Comparison of ENCODE assay signal across 19 cellular contexts in genomic region chr6:16216501-16217155, GRCh38. TPM values are rescaled to one million over a fixed set of nuclear protein-coding genes. Genes with fewer than 3 reads are reported as not detected.
A peak's percentile ranks its signal among the peaks of the same experiment; 100 is the strongest.
DNase-seq lines count a peak whose midpoint lies in the region; ATAC-seq and TF ChIP-seq lines count a peak whose summit lies in the region.
"Had no signal": no experiment of that assay in that cellular context is flagged by ENCODE, and none has a peak within 500 bp of the region (broad histone marks: within the 10 kb centered on the region; RNA-seq: fewer than 3 reads in every experiment).

No MANE protein-coding gene starts in this region.

- H3K4me1 Mint-ChIP-seq in CD8-positive, alpha-beta memory T cell, result no peaks in the 10 kb centered on the region
- peaks cover 29% of the 10 kb centered on the region for H3K4me1 Mint-ChIP-seq in chondrocyte (ENCODE audit: low read depth)
- H3K4me1 Mint-ChIP-seq: activated CD4-positive, alpha-beta T cell treated with anti-CD3 and anti-CD28 coated beads for 36 hours had no signal

- POLR2A ChIA-PET in CD8-positive, alpha-beta memory T cell (lab: Charles Lee), result interaction anchor here (0.5 to 1.0 kb wide), 2 partner anchors 19 to 23 kb away, joined by 3 read pairs; no protein-coding TSS in a partner anchor

- no peak overlapping the region for H3K4me3 Mint-ChIP-seq in CD8-positive, alpha-beta memory T cell
- H3K4me3 Mint-ChIP-seq in chondrocyte (ENCODE audit: unreplicated experiment), result no peak overlapping the region
- H3K4me3 Mint-ChIP-seq: activated CD4-positive, alpha-beta T cell treated with anti-CD3 and anti-CD28 coated beads for 36 hours had no signal

- intact Hi-C loops in left ventricle myocardium superior (cut with micrococcal nuclease), result no loop called here
- intact Hi-C loops in psoas muscle (cut with DNase I), result no loop called here

- H3K36me3 Mint-ChIP-seq in CD8-positive, alpha-beta memory T cell, result no peaks in the 10 kb centered on the region
- H3K36me3 Mint-ChIP-seq in chondrocyte (ENCODE audit: low read depth), result no peaks in the 10 kb centered on the region

- CTCF ChIA-PET in CD8-positive, alpha-beta memory T cell (lab: Charles Lee), result interaction anchor here (1.0 to 3.0 kb wide), 2 partner anchors 9 to 525 kb away, joined by 5 to 13 read pairs; no protein-coding TSS in a partner anchor

- no peaks in the 10 kb centered on the region for H3K9me3 ChIP-seq in CD8-positive, alpha-beta memory T cell (ENCODE audit: low read length)
- H3K9me3 ChIP-seq in psoas muscle, result no peaks in the 10 kb centered on the region
- H3K9me3 ChIP-seq: mucosa of descending colon had no signal

- peaks cover 17 to 40% of the 10 kb centered on the region in 2 donors for H3K27me3 Mint-ChIP-seq in CD8-positive, alpha-beta memory T cell
- no peaks in the 10 kb centered on the region for H3K27me3 Mint-ChIP-seq in chondrocyte (ENCODE audit: low read depth)

- no peaks in the 10 kb centered on the region for H3K4me1 ChIP-seq in CD8-positive, alpha-beta memory T cell (ENCODE audit: insufficient read depth, low read length)
- H3K4me1 ChIP-seq in psoas muscle, result no peaks in the 10 kb centered on the region
- H3K4me1 ChIP-seq: foreskin keratinocyte had no signal

- no peaks in the 10 kb centered on the region for H3K36me3 ChIP-seq in CD8-positive, alpha-beta memory T cell (ENCODE audit: insufficient read depth, low read length)
- no peaks in the 10 kb centered on the region for H3K36me3 ChIP-seq in psoas muscle (ENCODE audit: insufficient read depth in 1 of 2, low read depth in 1 of 2)

- ATAC-seq in left ventricle myocardium superior (peak; percentile 36), psoas muscle (peak in 3 of 4 donors; percentile 41 to 52 (median 43)), GM21515 (IDR thresholded peaks at IDR 0.05; ENCODE audit: unreplicated experiment) (no peak)
- ATAC-seq: activated CD4-positive, alpha-beta T cell treated with anti-CD3 and anti-CD28 coated beads for 36 hours; foreskin keratinocyte; mucosa of descending colon had no signal

- TF ChIP-seq CTCF in chondrocyte (IDR thresholded peaks at IDR 0.05) (no peak), psoas muscle (IDR thresholded peaks at IDR 0.05) (no peak)

- H3K9me3 Mint-ChIP-seq in CD8-positive, alpha-beta memory T cell, result no peaks in the 10 kb centered on the region
- H3K9me3 Mint-ChIP-seq in chondrocyte (ENCODE audit: low read depth), result no peaks in the 10 kb centered on the region

- H3K27ac ChIP-seq in CD8-positive, alpha-beta memory T cell (ENCODE audit: low read depth, low read length), result peak overlapping the region; percentile 72
- H3K27ac ChIP-seq in psoas muscle, result no peak overlapping the region
- H3K27ac ChIP-seq: foreskin keratinocyte had no signal

- no peaks in the 10 kb centered on the region for H3K27me3 ChIP-seq in CD8-positive, alpha-beta memory T cell (ENCODE audit: insufficient read depth, low read length, poor library complexity, severe bottlenecking)
- no peaks in the 10 kb centered on the region for H3K27me3 ChIP-seq in psoas muscle (ENCODE audit: insufficient read depth in 3 of 3, low read length in 2 of 3)

- in situ Hi-C loops in ACHN (cut with HindIII; ENCODE audit: low pct_ligation_motif_present, low pct_unique_long_range_greater_than_20kb, low sequenced_read_pairs), result no loop called here

- H3K27ac Mint-ChIP-seq in CD8-positive, alpha-beta memory T cell, result no peak overlapping the region
- peak overlapping the region; percentile 66 for H3K27ac Mint-ChIP-seq in chondrocyte (ENCODE audit: unreplicated experiment)
- H3K27ac Mint-ChIP-seq: activated CD4-positive, alpha-beta T cell treated with anti-CD3 and anti-CD28 coated beads for 36 hours had no signal

- WGBS in psoas muscle, 3 donors, result 34 to 39% (median 38%) methylated on average over 15 to 43 of the region's 43 CpGs

- H3K4me3 ChIP-seq in CD8-positive, alpha-beta memory T cell (ENCODE audit: low read length), result no peak overlapping the region
- peak overlapping the region; percentile 59 for H3K4me3 ChIP-seq in psoas muscle
- H3K4me3 ChIP-seq: mucosa of descending colon had no signal

- no peak for DNase-seq in CD8-positive, alpha-beta memory T cell
- DNase-seq in chondrocyte (ENCODE audit: low spot score) (no peak), left ventricle myocardium superior (no peak), psoas muscle (no peak), ACHN (no peak), NCI-H748 (lab: John Stamatoyannopoulos, UW; ENCODE audit: unreplicated experiment) (no peak)
- DNase-seq in activated CD4-positive, alpha-beta T cell treated with anti-CD3 and anti-CD28 coated beads, Interleukin-2, amount 50 U/mL, for 1 hour, result no peak
- DNase-seq: activated CD4-positive, alpha-beta T cell treated with anti-CD3 and anti-CD28 coated beads for 36 hours; activated T-cell treated with anti-CD3 and anti-CD28 coated beads, Interleukin-2, amount 50 U/mL, for 48 hours; amniotic stem cell; COR-L47; foreskin keratinocyte; GDM1; mucosa of descending colon; NCI-H2029 treated with DMSO at 0.1 percent for 48 hours; posterior cingulate gyrus; SHP77; stimulated activated CD4-positive, alpha-beta T cell treated with anti-CD3 and anti-CD28 coated beads, Interleukin-2, amount 100 ng/mL, for 48 hours had no signal

RNA-seq across cellular contexts. Expression of gene GMPR, which starts 21.8 kb away (rescaled TPM):
- 1 to 10 TPM in 1 of 2 experiments, under 1 TPM in 1; 0.66 to 1.4 TPM for total RNA-seq in CD8-positive, alpha-beta memory T cell
- 0.82 TPM for polyA plus RNA-seq in CD8-positive, alpha-beta memory T cell
- total RNA-seq in chondrocyte (9.7 to 14.4 TPM (median 11.5 TPM) in 3 replicates), left ventricle myocardium superior (112 TPM), psoas muscle (100 to 1,000 TPM; 139 to 265 (median 189) TPM)
- polyA plus RNA-seq in psoas muscle, result 100 to 1,000 TPM in 2 of 3 donors, 10 to 100 TPM in 1; 26.6 to 286 (median 235) TPM
